ENCODE assay signal across 8 cellular contexts in the genomic region with DNA sequence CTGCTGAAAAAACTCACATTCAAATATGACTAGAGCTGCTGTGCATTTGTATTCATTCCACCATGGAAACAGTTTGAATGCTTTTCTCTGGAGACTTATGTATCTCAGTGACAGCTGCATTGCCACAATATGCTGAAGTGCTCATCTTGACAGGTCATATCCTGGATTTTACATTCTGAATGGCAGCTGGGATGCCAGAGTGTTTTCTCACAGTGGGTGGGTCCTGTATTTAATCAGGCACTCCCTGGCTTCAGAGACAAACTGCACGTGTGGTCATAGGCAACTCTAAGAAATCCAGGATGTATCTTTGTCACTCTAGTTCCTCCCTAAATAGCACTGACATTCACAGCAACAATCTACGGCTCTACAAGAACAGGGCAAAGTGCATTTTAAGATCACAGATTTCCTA.
DNase-seq lines count a peak whose midpoint lies in the region; ATAC-seq, FAIRE-seq and TF ChIP-seq lines count a peak whose summit lies in the region.

No MANE protein-coding gene starts in this region.

- intact Hi-C loops in activated CD4-positive, alpha-beta T cell treated with anti-CD3 and anti-CD28 coated beads, Interleukin-2, amount 10 ng/mL, durations not matched to agents 24 days and 14 days (cut with micrococcal nuclease) = loop anchor here (1.0 to 2.0 kb wide), 3 partner anchors 33 to 63 kb away; no protein-coding TSS in a partner anchor

- no peaks in the 10 kb centered on the region for H3K9me3 Mint-ChIP-seq in activated CD4-positive, alpha-beta T cell treated with anti-CD3 and anti-CD28 coated beads, Interleukin-2, amount 10 ng/mL, durations not matched to agents 24 days and 14 days

- no peaks in the 10 kb centered on the region for H3K36me3 ChIP-seq in bronchial epithelial cell (ENCODE audit: control insufficient read depth, insufficient read depth, low read length)

- H3K4me3 Mint-ChIP-seq in activated CD4-positive, alpha-beta T cell treated with anti-CD3 and anti-CD28 coated beads, Interleukin-2, amount 10 ng/mL, durations not matched to agents 24 days and 14 days = no peak overlapping the region

- no peaks in the 10 kb centered on the region for H3K27me3 ChIP-seq in bronchial epithelial cell (ENCODE audit: control insufficient read depth, insufficient read depth, low read length)

- no peaks in the 10 kb centered on the region for H3K27me3 Mint-ChIP-seq in activated CD4-positive, alpha-beta T cell treated with anti-CD3 and anti-CD28 coated beads, Interleukin-2, amount 10 ng/mL, durations not matched to agents 24 days and 14 days

- peak; percentile 11 for ATAC-seq in HG02763 (IDR thresholded peaks at IDR 0.05; ENCODE audit: unreplicated experiment)

- TF ChIP-seq CTCF in bronchial epithelial cell (IDR thresholded peaks at IDR 0.05; ENCODE audit: insufficient read depth, low read length, severe bottlenecking) = no peak

- no peak overlapping the region for H3K4me3 ChIP-seq in bronchial epithelial cell (ENCODE audit: low read depth, low read length)

- FAIRE-seq in bronchial epithelial cell (lab: Jason Lieb, UNC) = no peak

- no peak for DNase-seq in activated CD4-positive, alpha-beta T cell treated with anti-CD3 and anti-CD28 coated beads, Interleukin-2, amount 10 ng/mL, durations not matched to agents 24 days and 14 days
- no peak for DNase-seq in activated CD4-positive, alpha-beta T cell treated with anti-CD3 and anti-CD28 coated beads for 48 hours
- peak; percentile 58 for DNase-seq in NCI-H2029 (lab: John Stamatoyannopoulos, UW)
- DNase-seq in bronchial epithelial cell (ENCODE audit: low read depth) = peak; percentile 59
- DNase-seq in renal cortical epithelial cell (ENCODE audit: low read depth) = peak; percentile 6
- no peak for DNase-seq in activated effector memory CD4-positive, alpha-beta T cell treated with anti-CD3 and anti-CD28 coated beads, Interleukin-2, amount 50 U/mL, for 16 hours
- no peak for DNase-seq in germinal center (ENCODE audit: low spot score)

- peak overlapping the region; percentile 45 for H3K27ac Mint-ChIP-seq in activated CD4-positive, alpha-beta T cell treated with anti-CD3 and anti-CD28 coated beads, Interleukin-2, amount 10 ng/mL, durations not matched to agents 24 days and 14 days

- H3K4me1 Mint-ChIP-seq in activated CD4-positive, alpha-beta T cell treated with anti-CD3 and anti-CD28 coated beads, Interleukin-2, amount 10 ng/mL, durations not matched to agents 24 days and 14 days = peaks cover 30% of the 10 kb centered on the region

- peaks cover 23% of the 10 kb centered on the region for H3K36me3 Mint-ChIP-seq in activated CD4-positive, alpha-beta T cell treated with anti-CD3 and anti-CD28 coated beads, Interleukin-2, amount 10 ng/mL, durations not matched to agents 24 days and 14 days (ENCODE audit: low read depth)

Comparison
In these comparisons a context has a peak if more than half of its experiments do, and no peak if none do; other contexts are left out.
1. DNase-seq: peak in NCI-H2029 (single experiment), bronchial epithelial cell (single experiment) and renal cortical epithelial cell (single experiment); none in activated CD4-positive, alpha-beta T cell treated with anti-CD3 and anti-CD28 coated beads, Interleukin-2, amount 10 ng/mL, durations not matched to agents 24 days and 14 days (single experiment), activated CD4-positive, alpha-beta T cell treated with anti-CD3 and anti-CD28 coated beads for 48 hours (single experiment), activated effector memory CD4-positive, alpha-beta T cell treated with anti-CD3 and anti-CD28 coated beads, Interleukin-2, amount 50 U/mL, for 16 hours (single experiment) and germinal center (single experiment).